In the genomic region with DNA sequence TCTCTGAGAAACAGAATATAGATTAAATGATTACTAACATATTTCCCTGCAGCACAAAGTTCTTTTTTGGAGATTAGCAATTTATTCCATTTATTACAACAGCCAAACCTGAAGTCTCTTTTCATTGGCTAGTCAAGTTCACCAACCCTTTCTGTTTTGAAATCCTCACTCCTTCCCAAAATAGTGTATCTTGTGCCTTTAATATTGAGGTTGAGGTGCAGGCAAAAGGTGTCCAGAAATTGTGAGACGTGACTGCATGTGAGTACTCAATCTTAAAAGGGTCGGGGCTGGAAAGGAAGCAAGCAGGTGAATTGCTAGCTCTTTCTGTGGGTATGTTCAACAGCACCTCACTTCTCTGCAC, we compare ENCODE assay signal across 9 cellular contexts. TPM values are rescaled to one million over a fixed set of nuclear protein-coding genes. Genes with fewer than 3 reads are reported as not detected.
DNase-seq lines count a peak whose midpoint lies in the region; ATAC-seq, FAIRE-seq and TF ChIP-seq lines count a peak whose summit lies in the region.
"Had no signal": no experiment of that assay in that cellular context is flagged by ENCODE, and none has a peak within 500 bp of the region (broad histone marks: within the 10 kb centered on the region; RNA-seq: fewer than 3 reads in every experiment).

No MANE protein-coding gene starts in this region.

- intact Hi-C loops in sigmoid colon (cut with DNase I), result no loop called here

- H2AFZ ChIP-seq in H9 (ENCODE audit: low read length), result no peak overlapping the region

- no peak for TF ChIP-seq POLR2A in sigmoid colon (IDR thresholded peaks at IDR 0.05)

- H3K27me3 Mint-ChIP-seq in H9 (ENCODE audit: low read depth) (no peaks in the 10 kb centered on the region; the same call in 1 of the 2 replicates), T-cell (no peaks in the 10 kb centered on the region), glutamatergic neuron (ENCODE audit: unreplicated experiment) (peaks cover 6% of the 10 kb centered on the region)

- no peak overlapping the region for H3T11ph ChIP-seq in H9 (ENCODE audit: low read length)

- peaks cover 3 to 8% (median 5%) of the 10 kb centered on the region in 3 experiments; a peak in 4 of 7 replicates for H3K36me3 Mint-ChIP-seq in H9 (ENCODE audit: insufficient read depth in 1 of 3, low read depth in 3 of 3)
- H3K36me3 Mint-ChIP-seq in T-cell, result no peaks in the 10 kb centered on the region
- H3K36me3 Mint-ChIP-seq in glutamatergic neuron (ENCODE audit: unreplicated experiment), result peaks cover 3% of the 10 kb centered on the region

- DNase-seq in H9 (no peak), T-cell (no peak), glutamatergic neuron (no peak), sigmoid colon (no peak), DMS153 (lab: John Stamatoyannopoulos, UW) (no peak), NCI-H2081 treated with DMSO at 0.1 percent for 48 hours (lab: John Stamatoyannopoulos, UW) (no peak), frontal cortex (ENCODE audit: low spot score in 2 of 2) (no peak)

- peaks cover 2% of the 10 kb centered on the region for H3K79me1 ChIP-seq in H9 (ENCODE audit: insufficient read depth, low read depth, low read length, poor library complexity, severe bottlenecking)

- TF ChIP-seq CTCF in H9 (conservative IDR thresholded peaks at IDR 0.05), result no peak
- no peak for TF ChIP-seq CTCF in glutamatergic neuron (IDR thresholded peaks at IDR 0.05; ENCODE audit: partially characterized antibody, unreplicated experiment)
- no peak for TF ChIP-seq CTCF in sigmoid colon (IDR thresholded peaks at IDR 0.05)

- no peaks in the 10 kb centered on the region for H3K23me2 ChIP-seq in H9 (ENCODE audit: insufficient read length, low read depth, low read length, poor library complexity, severe bottlenecking)

- H3K27me3 ChIP-seq in H9 (ENCODE audit: insufficient read depth, low read length), result no peaks in the 10 kb centered on the region
- no peaks in the 10 kb centered on the region for H3K27me3 ChIP-seq in sigmoid colon

- no peak overlapping the region for H4K5ac ChIP-seq in H9 (ENCODE audit: insufficient read length, low read depth, low read length)

- H3K9ac ChIP-seq in H9 (ENCODE audit: extremely low read depth, insufficient read length, low read length), result no peak overlapping the region

- H2BK20ac ChIP-seq in H9 (ENCODE audit: low read depth, low read length, poor library complexity, severe bottlenecking), result no peak overlapping the region

- no peak overlapping the region for H3K27ac ChIP-seq in H9 (ENCODE audit: insufficient read length, low read depth, low read length)
- peak overlapping the region; percentile 5 to 76 (median 70) for H3K27ac ChIP-seq in sigmoid colon

- H3K27ac Mint-ChIP-seq in H9, result peak overlapping the region; percentile 25 to 96 (median 37); a peak in 5 of 7 replicates
- peak overlapping the region; percentile 19 to 44 for H3K27ac Mint-ChIP-seq in T-cell
- H3K27ac Mint-ChIP-seq in glutamatergic neuron (ENCODE audit: unreplicated experiment), result peak overlapping the region; percentile 62

- peaks cover 4% of the 10 kb centered on the region; the same call in 1 of the 2 replicates for H3K79me2 ChIP-seq in H9 (ENCODE audit: insufficient read depth, low read length)

- no peak overlapping the region for H2BK5ac ChIP-seq in H9 (ENCODE audit: insufficient read length, low read length)

- H3K4ac ChIP-seq in H9 (ENCODE audit: low read depth, low read length), result no peak overlapping the region

- H3K9me3 ChIP-seq in H9 (ENCODE audit: control insufficient read depth, low read depth, low read length), result no peaks in the 10 kb centered on the region
- H3K9me3 ChIP-seq in sigmoid colon, result no peaks in the 10 kb centered on the region

- no peak overlapping the region for H4K91ac ChIP-seq in H9 (ENCODE audit: insufficient read length, low read depth, low read length)

- H2BK12ac ChIP-seq in H9 (ENCODE audit: insufficient read length, low read depth, low read length), result no peak overlapping the region

- POLR2A ChIA-PET in T-cell (lab: Charles Lee), result no interaction called here

- H3K9me3 Mint-ChIP-seq in H9, result no peaks in the 10 kb centered on the region; a peak in 2 of 5 replicates
- H3K9me3 Mint-ChIP-seq in T-cell, result peaks cover 0 to 2% (median 0%) of the 10 kb centered on the region in 3 donors
- peaks cover 11% of the 10 kb centered on the region for H3K9me3 Mint-ChIP-seq in glutamatergic neuron (ENCODE audit: unreplicated experiment)

- H3K56ac ChIP-seq in H9 (ENCODE audit: insufficient read length, low read depth, low read length), result no peak overlapping the region

- FAIRE-seq in frontal cortex (lab: Jason Lieb, UNC), result no peak
- FAIRE-seq: GM18507 had no signal

- H3K4me1 Mint-ChIP-seq in H9 (peaks cover 58 to 60% of the 10 kb centered on the region in 2 experiments), T-cell (peaks cover 56 to 79% (median 77%) of the 10 kb centered on the region in 3 donors), glutamatergic neuron (ENCODE audit: low read depth, unreplicated experiment) (peaks cover 32% of the 10 kb centered on the region)

- no CpG with 5 or more reads among the region's 2 CpGs for WGBS in H9 (ENCODE audit: extremely low coverage, insufficient read length, low lambda C conversion rate)
- 85 to 93% methylated on average over 2 of the region's 2 CpGs for WGBS in sigmoid colon, 2 donors

- H3K36me3 ChIP-seq in sigmoid colon, result no peaks in the 10 kb centered on the region

- no peak overlapping the region for H4K8ac ChIP-seq in H9 (replicated peaks; ENCODE audit: insufficient read length, low read depth, low read length)

- H3K14ac ChIP-seq in H9 (ENCODE audit: insufficient read depth, low read length), result no peak overlapping the region

- CTCF ChIA-PET in T-cell (lab: Charles Lee), result no interaction called here

- no peak overlapping the region for H2AK5ac ChIP-seq in H9 (ENCODE audit: insufficient read length, low read length)

- no peak overlapping the region for H3K23ac ChIP-seq in H9 (ENCODE audit: insufficient read length, low read depth, low read length)

- H3K18ac ChIP-seq in H9 (ENCODE audit: insufficient read length, low read depth, low read length), result no peak overlapping the region

- ATAC-seq in T-cell (replicated peaks in 1 of 4), result no peak
- no peak for ATAC-seq in GM18858 (IDR thresholded peaks at IDR 0.05; ENCODE audit: unreplicated experiment)

- H3K4me2 ChIP-seq in H9 (ENCODE audit: insufficient read depth, insufficient read length, low read length), result no peak overlapping the region

- H2BK120ac ChIP-seq in H9 (ENCODE audit: low read depth, low read length, poor library complexity, severe bottlenecking), result no peak overlapping the region

- H3K4me3 Mint-ChIP-seq in H9 (no peak overlapping the region), T-cell (no peak overlapping the region), glutamatergic neuron (ENCODE audit: unreplicated experiment) (no peak overlapping the region)

- H3K4me1 ChIP-seq in H9 (ENCODE audit: insufficient read depth, low read length), result peaks cover 8% of the 10 kb centered on the region
- H3K4me1 ChIP-seq in sigmoid colon, result peaks cover 0 to 40% (median 33%) of the 10 kb centered on the region in 4 donors

- H4K20me1 ChIP-seq in H9 (ENCODE audit: control insufficient read depth, insufficient read depth, insufficient read length), result no peaks in the 10 kb centered on the region

- H3K4me3 ChIP-seq in sigmoid colon, result no peak overlapping the region

- no peak overlapping the region for H2BK15ac ChIP-seq in H9 (ENCODE audit: low read depth, low read length)

- TF ChIP-seq EP300 in sigmoid colon (IDR thresholded peaks at IDR 0.05), result no peak

RNA-seq across cellular contexts. Expression of a gene that starts 11.1 kb away (rescaled TPM):
- 114 and 125 TPM in 2 replicates for total RNA-seq in H9 (2021)
- total RNA-seq in T-cell, result 100 to 1,000 TPM in 3 of 5 donors, 10 to 100 TPM in 2; 92.8 to 176 (median 103) TPM
- 139 TPM for total RNA-seq in glutamatergic neuron (ENCODE audit: unreplicated experiment)
- 100 to 1,000 TPM; 104 to 146 (median 113) TPM for total RNA-seq in sigmoid colon
- polyA plus RNA-seq in sigmoid colon, result 10 to 100 TPM; 24.6 to 33.6 (median 25.7) TPM
- 24.1 TPM for total RNA-seq in frontal cortex
